ENCODE assay signal across 1 cellular context in genomic region chr7:134120405-134120804, GRCh38.
TF ChIP-seq lines count a peak whose summit lies in the region.

No MANE protein-coding gene starts in this region.

TF ChIP-seq in SK-N-SH treated with all-trans-retinoic acid at 6 μM for 48 hours, 23 proteins besides CTCF, POLR2A, EP300 and RAD21 (continued from another document):
- TF ChIP-seq ZFP3 (CRISPR knock-in tag; IDR thresholded peaks at IDR 0.05): no peak
